In genomic region chr5:36214434-36214833, GRCh38 we compare ENCODE assay signal across 2 cellular contexts.
A peak's percentile ranks its signal among the peaks of the same experiment; 100 is the strongest.
TF ChIP-seq lines count a peak whose summit lies in the region.

No MANE protein-coding gene starts in this region.

TF ChIP-seq in Ishikawa, 13 proteins besides CTCF, POLR2A, EP300 and RAD21:
- TF ChIP-seq FOXM1 (IDR thresholded peaks at IDR 0.05; ENCODE audit: borderline replicate concordance, low read depth), result no peak
- no peak for TF ChIP-seq YY1 (IDR thresholded peaks at IDR 0.05; ENCODE audit: low read depth)
- no peak for TF ChIP-seq EGR1 (IDR thresholded peaks at IDR 0.05)
- TF ChIP-seq TCF12 (IDR thresholded peaks at IDR 0.05; ENCODE audit: low read depth), result no peak
- TF ChIP-seq CREB1 (IDR thresholded peaks at IDR 0.05; ENCODE audit: low read depth), result no peak
- no peak for TF ChIP-seq REST (IDR thresholded peaks at IDR 0.05; ENCODE audit: low read depth)
- TF ChIP-seq NFIC (IDR thresholded peaks at IDR 0.05), result no peak
- TF ChIP-seq TEAD4 (IDR thresholded peaks at IDR 0.05), result no peak
- no peak for TF ChIP-seq ZBTB7A (IDR thresholded peaks at IDR 0.05; ENCODE audit: low read depth)

TF ChIP-seq in HepG2, 621 proteins besides CTCF, POLR2A, EP300 and RAD21:
- TF ChIP-seq SMC3 (IDR thresholded peaks at IDR 0.05; ENCODE audit: low read length), result peak; percentile 8; the same call in 1 of the 2 replicates
- TF ChIP-seq CBX5 (CRISPR knock-in tag; IDR thresholded peaks at IDR 0.05; ENCODE audit: borderline replicate concordance), result no peak
- peak; percentile 66 for TF ChIP-seq STAG1 (CRISPR knock-in tag; IDR thresholded peaks at IDR 0.05)
